In genomic region chr6:27092316-27092692, GRCh38 we compare ENCODE assay signal across 11 cellular contexts.
DNase-seq lines count a peak whose midpoint lies in the region; ATAC-seq and TF ChIP-seq lines count a peak whose summit lies in the region.
"Had no signal": no experiment of that assay in that cellular context is flagged by ENCODE, and none has a peak within 500 bp of the region (broad histone marks: within the 10 kb centered on the region; RNA-seq: fewer than 3 reads in every experiment).

No MANE protein-coding gene starts in this region.

- DNase-seq in LNCaP clone FGC (ENCODE audit: low read depth) (no peak), mucosa of gallbladder (ENCODE audit: low spot score) (no peak), NCI-H1417 (lab: John Stamatoyannopoulos, UW) (no peak), NCI-H82 treated with DMSO at 0.1 percent for 48 hours (lab: John Stamatoyannopoulos, UW; ENCODE audit: unreplicated experiment) (no peak)
- no peak for DNase-seq in naive thymus-derived CD8-positive, alpha-beta T cell
- DNase-seq: left ventricle myocardium superior, NCI-H1436, T-helper 9 cell had no signal

- H4K20me1 ChIP-seq in DOHH2 (ENCODE audit: control insufficient read depth, insufficient read depth, low read depth, low read length): no peaks in the 10 kb centered on the region

- H3K9me3 Mint-ChIP-seq in brain: peaks cover 0 to 7% (median 3%) of the 10 kb centered on the region in 5 experiments
- peaks cover 0 to 14% (median 8%) of the 10 kb centered on the region in 9 donors for H3K9me3 Mint-ChIP-seq in naive thymus-derived CD8-positive, alpha-beta T cell

- no peak for ATAC-seq in naive thymus-derived CD8-positive, alpha-beta T cell
- ATAC-seq in HG03565 (IDR thresholded peaks at IDR 0.05; ENCODE audit: unreplicated experiment): no peak
- ATAC-seq: left ventricle myocardium superior had no signal

- H3K27ac Mint-ChIP-seq in brain: no peak overlapping the region
- H3K27ac Mint-ChIP-seq in naive thymus-derived CD8-positive, alpha-beta T cell: peak overlapping the region in 1 of 10 donors; percentile 37

- H3K4me2 ChIP-seq in DOHH2 (ENCODE audit: low read length): peak overlapping the region; percentile 64

- TF ChIP-seq CTCF in DOHH2 (IDR thresholded peaks at IDR 0.05; ENCODE audit: low read depth, low read length, poor library complexity, severe bottlenecking) (no peak), LNCaP clone FGC (IDR thresholded peaks at IDR 0.05; ENCODE audit: control insufficient read depth, extremely low read depth, insufficient read depth) (no peak), brain (conservative IDR thresholded peaks at IDR 0.05) (no peak)

- no peaks in the 10 kb centered on the region for H3K36me3 Mint-ChIP-seq in brain
- H3K36me3 Mint-ChIP-seq in naive thymus-derived CD8-positive, alpha-beta T cell: peaks cover 2 to 9% (median 5%) of the 10 kb centered on the region in 3 donors

- no peaks in the 10 kb centered on the region for H3K79me2 ChIP-seq in DOHH2 (ENCODE audit: control insufficient read depth, low read length)

- H3K4me3 ChIP-seq in DOHH2 (ENCODE audit: low read length) (peak overlapping the region; percentile 65), LNCaP clone FGC (ENCODE audit: low read depth, low read length) (peak overlapping the region; percentile 62)

- H3K4me1 Mint-ChIP-seq in brain: peaks cover 21% of the 10 kb centered on the region
- H3K4me1 Mint-ChIP-seq in naive thymus-derived CD8-positive, alpha-beta T cell: peaks cover 8 to 17% (median 16%) of the 10 kb centered on the region in 4 donors

- peaks cover 23% of the 10 kb centered on the region for H3K27me3 ChIP-seq in DOHH2 (ENCODE audit: control insufficient read depth, low read length)

- POLR2A ChIA-PET in naive thymus-derived CD8-positive, alpha-beta T cell (lab: Charles Lee): no interaction called here

- no peaks in the 10 kb centered on the region for H3K9me3 ChIP-seq in DOHH2 (ENCODE audit: control insufficient read depth, insufficient read depth, low read length)

- H3K27me3 Mint-ChIP-seq in brain: peaks cover 86% of the 10 kb centered on the region
- H3K27me3 Mint-ChIP-seq in naive thymus-derived CD8-positive, alpha-beta T cell: peaks cover 48 to 93% (median 69%) of the 10 kb centered on the region in 5 donors

- no peaks in the 10 kb centered on the region for H3K36me3 ChIP-seq in DOHH2 (ENCODE audit: control insufficient read depth, low read length)

- H3F3A ChIP-seq in DOHH2 (ENCODE audit: control insufficient read depth, insufficient read depth): 0 out of 2 replicates have a peak, but pooled peaks cover 6% of the 10 kb centered on the region

- peaks cover 10% of the 10 kb centered on the region for H3K4me1 ChIP-seq in DOHH2 (ENCODE audit: control insufficient read depth, low read length)

- peak overlapping the region; percentile 80 to 90 (median 83) for H3K4me3 Mint-ChIP-seq in brain
- peak overlapping the region in 8 of 10 donors; percentile 54 to 86 (median 64) for H3K4me3 Mint-ChIP-seq in naive thymus-derived CD8-positive, alpha-beta T cell

- H3K27ac ChIP-seq in DOHH2 (ENCODE audit: low read depth, low read length): no peak overlapping the region

- H3K9me2 ChIP-seq in DOHH2 (replicated peaks; ENCODE audit: control insufficient read depth, low read length): no peaks in the 10 kb centered on the region
